Comparison of ENCODE assay signal across 9 cellular contexts in the genomic region with DNA sequence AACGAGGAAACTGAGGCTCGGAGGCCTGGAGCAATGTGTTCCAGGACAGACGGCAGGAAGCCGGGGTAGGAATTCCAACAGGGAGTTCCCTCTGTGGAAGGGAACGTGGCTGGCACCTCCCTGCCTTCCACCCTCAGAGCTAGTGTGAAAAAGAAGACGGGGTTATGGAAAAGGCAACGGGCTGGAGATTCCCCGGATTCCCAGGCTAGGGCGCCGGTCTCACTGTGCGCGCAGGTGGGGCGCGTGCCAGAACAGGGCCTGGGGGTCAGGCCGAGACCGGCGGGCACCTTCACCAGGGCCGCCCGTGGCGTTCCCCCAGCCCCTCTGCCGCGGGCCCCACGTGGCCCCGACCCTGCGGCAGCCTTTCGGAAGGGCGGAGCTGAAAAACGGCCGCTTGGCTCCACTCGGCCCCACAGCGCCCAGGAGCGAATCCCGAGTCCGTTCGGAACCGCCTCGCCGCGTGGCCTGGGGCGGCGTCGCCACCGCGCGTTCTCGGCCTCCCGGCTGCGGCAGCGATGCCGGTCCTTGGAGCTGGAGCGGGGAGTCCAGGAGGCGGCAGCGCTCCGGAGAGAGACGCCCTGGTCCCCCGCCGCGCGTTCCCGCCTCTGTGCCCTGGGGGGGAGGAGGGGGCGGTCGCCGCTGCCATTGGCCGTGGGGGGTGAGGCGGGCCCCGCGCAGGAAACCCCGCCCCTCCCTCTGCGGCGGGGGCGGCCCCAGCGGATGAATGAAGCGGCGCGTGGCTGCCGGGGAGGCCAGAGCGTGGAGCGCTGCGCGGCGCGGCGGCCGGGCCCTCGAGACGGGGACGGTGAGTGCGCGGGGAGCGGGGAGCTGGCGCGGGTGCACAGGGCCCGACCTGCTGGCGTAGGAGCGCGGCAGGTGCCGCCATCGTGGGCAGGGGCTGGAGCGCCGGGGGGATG. TPM values are rescaled to one million over a fixed set of nuclear protein-coding genes. Genes with fewer than 3 reads are reported as not detected.
A peak's percentile ranks its signal among the peaks of the same experiment; 100 is the strongest.
DNase-seq lines count a peak whose midpoint lies in the region; ATAC-seq and TF ChIP-seq lines count a peak whose summit lies in the region.
"Had no signal": no experiment of that assay in that cellular context is flagged by ENCODE, and none has a peak within 500 bp of the region (broad histone marks: within the 10 kb centered on the region; RNA-seq: fewer than 3 reads in every experiment).

A gene with protein sequence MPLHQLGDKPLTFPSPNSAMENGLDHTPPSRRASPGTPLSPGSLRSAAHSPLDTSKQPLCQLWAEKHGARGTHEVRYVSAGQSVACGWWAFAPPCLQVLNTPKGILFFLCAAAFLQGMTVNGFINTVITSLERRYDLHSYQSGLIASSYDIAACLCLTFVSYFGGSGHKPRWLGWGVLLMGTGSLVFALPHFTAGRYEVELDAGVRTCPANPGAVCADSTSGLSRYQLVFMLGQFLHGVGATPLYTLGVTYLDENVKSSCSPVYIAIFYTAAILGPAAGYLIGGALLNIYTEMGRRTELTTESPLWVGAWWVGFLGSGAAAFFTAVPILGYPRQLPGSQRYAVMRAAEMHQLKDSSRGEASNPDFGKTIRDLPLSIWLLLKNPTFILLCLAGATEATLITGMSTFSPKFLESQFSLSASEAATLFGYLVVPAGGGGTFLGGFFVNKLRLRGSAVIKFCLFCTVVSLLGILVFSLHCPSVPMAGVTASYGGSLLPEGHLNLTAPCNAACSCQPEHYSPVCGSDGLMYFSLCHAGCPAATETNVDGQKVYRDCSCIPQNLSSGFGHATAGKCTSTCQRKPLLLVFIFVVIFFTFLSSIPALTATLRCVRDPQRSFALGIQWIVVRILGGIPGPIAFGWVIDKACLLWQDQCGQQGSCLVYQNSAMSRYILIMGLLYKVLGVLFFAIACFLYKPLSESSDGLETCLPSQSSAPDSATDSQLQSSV (plus strand): TSS at position 755 of the 917 bp plus-strand sequence. CDS start 13,952 bp downstream, outside the sequence.

- no peak for TF ChIP-seq RAD21 in liver (IDR thresholded peaks at IDR 0.05)

- no peaks in the 10 kb centered on the region for H3K9me3 ChIP-seq in liver (ENCODE audit: control insufficient read depth in 4 of 4, low read length in 3 of 4)

- H3K27me3 ChIP-seq in liver (ENCODE audit: control insufficient read depth in 4 of 4, insufficient read depth in 4 of 4, low read length in 3 of 4), result peaks cover 0 to 2% (median 0%) of the 10 kb centered on the region in 4 donors

- peak; percentile 83 for DNase-seq in NCI-H1436 (lab: John Stamatoyannopoulos, UW)
- no peak for DNase-seq in NCI-H1436 treated with DMSO at 0.1 percent for 48 hours (lab: John Stamatoyannopoulos, UW)
- peak; percentile 77 for DNase-seq in NCI-H345 treated with DMSO at 0.1 percent for 48 hours (lab: John Stamatoyannopoulos, UW; ENCODE audit: unreplicated experiment)
- DNase-seq in activated CD4-positive, alpha-beta T cell treated with anti-CD3 and anti-CD28 coated beads for 4 hours, result peak; percentile 87 to 88
- DNase-seq in stimulated activated CD4-positive, alpha-beta T cell treated with anti-CD3 and anti-CD28 coated beads, TNF-alpha, amount 100 ng/mL, for 1 hour (ENCODE audit: low read depth in 3 of 3, low spot score in 1 of 3), result peak; percentile 54 to 81 (median 74)

- TF ChIP-seq CTCF in liver (IDR thresholded peaks at IDR 0.05; ENCODE audit: low read depth, low read length, missing input control), result no peak

- ATAC-seq in HG03103 (IDR thresholded peaks at IDR 0.05; ENCODE audit: low read depth, unreplicated experiment), result peak; percentile 50

- 4% methylated on average over 100 of the region's 100 CpGs for WGBS in liver

- peak within 1 kb of the TSS in 2 of 3 donors; percentile 43 to 47 for H3K4me3 ChIP-seq in liver (ENCODE audit: low read depth in 1 of 3, low read length in 3 of 3)

- H3K27ac ChIP-seq in cingulate gyrus (ENCODE audit: low read depth, low read length), result peak within 1 kb of the TSS; percentile 54
- no peak within 1 kb of the TSS for H3K27ac ChIP-seq in liver (ENCODE audit: low read depth in 1 of 2, low read length in 2 of 2)
- H3K27ac ChIP-seq: 22Rv1 had no signal

- no peaks in the 10 kb centered on the region for H3K36me3 ChIP-seq in liver (ENCODE audit: control insufficient read depth in 4 of 4, insufficient read depth in 3 of 4, low read depth in 1 of 4, low read length in 3 of 4)

- no peak within 1 kb of the TSS for H3K9ac ChIP-seq in liver (ENCODE audit: low read depth in 1 of 2, low read length in 2 of 2)

- peaks cover 4 to 21% (median 9%) of the 10 kb centered on the region in 4 donors for H3K4me1 ChIP-seq in liver (ENCODE audit: control insufficient read depth in 4 of 4, insufficient read depth in 4 of 4, low read length in 3 of 4)

TF ChIP-seq in liver, 16 proteins besides CTCF, POLR2A, EP300 and RAD21:
- TF ChIP-seq, protein P1, sequence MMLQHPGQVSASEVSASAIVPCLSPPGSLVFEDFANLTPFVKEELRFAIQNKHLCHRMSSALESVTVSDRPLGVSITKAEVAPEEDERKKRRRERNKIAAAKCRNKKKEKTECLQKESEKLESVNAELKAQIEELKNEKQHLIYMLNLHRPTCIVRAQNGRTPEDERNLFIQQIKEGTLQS (IDR thresholded peaks at IDR 0.05), result no peak
- TF ChIP-seq EGR1 (IDR thresholded peaks at IDR 0.05; ENCODE audit: low read depth in 2 of 2) (no peak), TAF1 (conservative IDR thresholded peaks at IDR 0.05) (no peak), YY1 (IDR thresholded peaks at IDR 0.05) (no peak), HNF4A (conservative IDR thresholded peaks at IDR 0.05) (no peak), JUND (IDR thresholded peaks at IDR 0.05) (no peak), NR2F2 (IDR thresholded peaks at IDR 0.05) (no peak)
- TF ChIP-seq, protein P2, sequence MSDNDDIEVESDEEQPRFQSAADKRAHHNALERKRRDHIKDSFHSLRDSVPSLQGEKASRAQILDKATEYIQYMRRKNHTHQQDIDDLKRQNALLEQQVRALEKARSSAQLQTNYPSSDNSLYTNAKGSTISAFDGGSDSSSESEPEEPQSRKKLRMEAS (IDR thresholded peaks at IDR 0.05), result no peak
- TF ChIP-seq, protein P3, sequence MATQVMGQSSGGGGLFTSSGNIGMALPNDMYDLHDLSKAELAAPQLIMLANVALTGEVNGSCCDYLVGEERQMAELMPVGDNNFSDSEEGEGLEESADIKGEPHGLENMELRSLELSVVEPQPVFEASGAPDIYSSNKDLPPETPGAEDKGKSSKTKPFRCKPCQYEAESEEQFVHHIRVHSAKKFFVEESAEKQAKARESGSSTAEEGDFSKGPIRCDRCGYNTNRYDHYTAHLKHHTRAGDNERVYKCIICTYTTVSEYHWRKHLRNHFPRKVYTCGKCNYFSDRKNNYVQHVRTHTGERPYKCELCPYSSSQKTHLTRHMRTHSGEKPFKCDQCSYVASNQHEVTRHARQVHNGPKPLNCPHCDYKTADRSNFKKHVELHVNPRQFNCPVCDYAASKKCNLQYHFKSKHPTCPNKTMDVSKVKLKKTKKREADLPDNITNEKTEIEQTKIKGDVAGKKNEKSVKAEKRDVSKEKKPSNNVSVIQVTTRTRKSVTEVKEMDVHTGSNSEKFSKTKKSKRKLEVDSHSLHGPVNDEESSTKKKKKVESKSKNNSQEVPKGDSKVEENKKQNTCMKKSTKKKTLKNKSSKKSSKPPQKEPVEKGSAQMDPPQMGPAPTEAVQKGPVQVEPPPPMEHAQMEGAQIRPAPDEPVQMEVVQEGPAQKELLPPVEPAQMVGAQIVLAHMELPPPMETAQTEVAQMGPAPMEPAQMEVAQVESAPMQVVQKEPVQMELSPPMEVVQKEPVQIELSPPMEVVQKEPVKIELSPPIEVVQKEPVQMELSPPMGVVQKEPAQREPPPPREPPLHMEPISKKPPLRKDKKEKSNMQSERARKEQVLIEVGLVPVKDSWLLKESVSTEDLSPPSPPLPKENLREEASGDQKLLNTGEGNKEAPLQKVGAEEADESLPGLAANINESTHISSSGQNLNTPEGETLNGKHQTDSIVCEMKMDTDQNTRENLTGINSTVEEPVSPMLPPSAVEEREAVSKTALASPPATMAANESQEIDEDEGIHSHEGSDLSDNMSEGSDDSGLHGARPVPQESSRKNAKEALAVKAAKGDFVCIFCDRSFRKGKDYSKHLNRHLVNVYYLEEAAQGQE (IDR thresholded peaks at IDR 0.05), result no peak

RNA-seq across cellular contexts. Expression of the gene that starts here (rescaled TPM):
- total RNA-seq in liver, result 1 to 10 TPM; 1.7 to 3.5 TPM
- polyA plus RNA-seq in liver, result 1 to 10 TPM; 1.3 to 4.3 TPM
